In genomic region chr6:20319520-20320357, GRCh38 we compare ENCODE assay signal across 8 cellular contexts.
DNase-seq lines count a peak whose midpoint lies in the region; ATAC-seq and TF ChIP-seq lines count a peak whose summit lies in the region.

No MANE protein-coding gene starts in this region.

- no peaks in the 10 kb centered on the region for H3K36me3 ChIP-seq in liver (ENCODE audit: control insufficient read depth in 4 of 4, insufficient read depth in 3 of 4, low read depth in 1 of 4, low read length in 3 of 4)
- H3K36me3 ChIP-seq in SJCRH30 = no peaks in the 10 kb centered on the region

- peak; percentile 93 for DNase-seq in CD1c-positive myeloid dendritic cell (ENCODE audit: extremely low spot score)
- peak; percentile 23 for DNase-seq in HT1080 (ENCODE audit: low read depth)
- peak; percentile 93 for DNase-seq in activated CD8-positive, alpha-beta memory T cell treated with anti-CD3 and anti-CD28 coated beads, Interleukin-2, amount 10 ng/mL, durations not matched to agents 7 days and 5 days
- DNase-seq in stimulated activated naive CD4-positive, alpha-beta T cell (lab: John Stamatoyannopoulos, UW) = peak; percentile 52 to 91 (median 80)
- no peak for DNase-seq in SJCRH30
- no peak for DNase-seq in NCI-H526 (lab: John Stamatoyannopoulos, UW)

- H3K9me3 ChIP-seq in liver (ENCODE audit: control insufficient read depth in 4 of 4, low read length in 3 of 4) (no peaks in the 10 kb centered on the region), SJCRH30 (replicated peaks) (no peaks in the 10 kb centered on the region)

- WGBS in liver = 79% methylated on average over 23 of the region's 23 CpGs

- H3K4me3 ChIP-seq in liver (ENCODE audit: low read depth in 1 of 3, low read length in 3 of 3) (no peak overlapping the region), SJCRH30 (no peak overlapping the region)

- peaks cover 5% of the 10 kb centered on the region for H3K27me3 Mint-ChIP-seq in activated CD8-positive, alpha-beta memory T cell treated with anti-CD3 and anti-CD28 coated beads, Interleukin-2, amount 10 ng/mL, durations not matched to agents 7 days and 5 days

- H3K9ac ChIP-seq in liver (ENCODE audit: low read depth in 1 of 2, low read length in 2 of 2) = no peak overlapping the region

- ATAC-seq in GM21360 (IDR thresholded peaks at IDR 0.05; ENCODE audit: unreplicated experiment) = peak; percentile 100
- peak; percentile 93 for ATAC-seq in activated CD8-positive, alpha-beta memory T cell treated with anti-CD3 and anti-CD28 coated beads, Interleukin-2, amount 10 ng/mL, durations not matched to agents 7 days and 5 days

- no peaks in the 10 kb centered on the region for H3K27me3 ChIP-seq in liver (ENCODE audit: control insufficient read depth in 4 of 4, insufficient read depth in 4 of 4, low read length in 3 of 4)
- H3K27me3 ChIP-seq in SJCRH30 = no peaks in the 10 kb centered on the region

- H3K4me3 Mint-ChIP-seq in activated CD8-positive, alpha-beta memory T cell treated with anti-CD3 and anti-CD28 coated beads, Interleukin-2, amount 10 ng/mL, durations not matched to agents 7 days and 5 days = peak overlapping the region; percentile 86

- H3K27ac ChIP-seq in liver (ENCODE audit: low read depth in 1 of 2, low read length in 2 of 2) = peak overlapping the region in 1 of 2 donors; percentile 35
- H3K27ac ChIP-seq in SJCRH30 = no peak overlapping the region

- peak overlapping the region; percentile 99 for H3K27ac Mint-ChIP-seq in activated CD8-positive, alpha-beta memory T cell treated with anti-CD3 and anti-CD28 coated beads, Interleukin-2, amount 10 ng/mL, durations not matched to agents 7 days and 5 days

- peak in 1 of 2 donors; percentile 15 for TF ChIP-seq RAD21 in liver (IDR thresholded peaks at IDR 0.05)

- H3K36me3 Mint-ChIP-seq in activated CD8-positive, alpha-beta memory T cell treated with anti-CD3 and anti-CD28 coated beads, Interleukin-2, amount 10 ng/mL, durations not matched to agents 7 days and 5 days = peaks cover 13% of the 10 kb centered on the region

- no peak for TF ChIP-seq CTCF in liver (IDR thresholded peaks at IDR 0.05; ENCODE audit: low read depth, low read length, missing input control)

- H3K4me1 Mint-ChIP-seq in activated CD8-positive, alpha-beta memory T cell treated with anti-CD3 and anti-CD28 coated beads, Interleukin-2, amount 10 ng/mL, durations not matched to agents 7 days and 5 days = peaks cover 21% of the 10 kb centered on the region

- peaks cover 8% of the 10 kb centered on the region for H3K9me3 Mint-ChIP-seq in activated CD8-positive, alpha-beta memory T cell treated with anti-CD3 and anti-CD28 coated beads, Interleukin-2, amount 10 ng/mL, durations not matched to agents 7 days and 5 days (ENCODE audit: low read depth)

- H3K4me1 ChIP-seq in liver (ENCODE audit: control insufficient read depth in 4 of 4, insufficient read depth in 4 of 4, low read length in 3 of 4) (peaks cover 0 to 2% (median 0%) of the 10 kb centered on the region in 4 donors), SJCRH30 (no peaks in the 10 kb centered on the region)

- CTCF ChIA-PET in activated CD8-positive, alpha-beta memory T cell treated with anti-CD3 and anti-CD28 coated beads, Interleukin-2, amount 10 ng/mL, durations not matched to agents 7 days and 5 days (lab: Charles Lee) = interaction anchor here (0.9 to 3.8 kb wide), 12 partner anchors 12 to 1269 kb away, joined by 3 to 23 read pairs (median 4); no protein-coding TSS in a partner anchor

TF ChIP-seq in liver, 16 proteins besides CTCF, POLR2A, EP300 and RAD21:
- TF ChIP-seq TAF1 (conservative IDR thresholded peaks at IDR 0.05) (peak; percentile 32), FOXA2 (IDR thresholded peaks at IDR 0.05) (no peak)

Comparison
In these comparisons a context has a peak if more than half of its experiments do, and no peak if none do; other contexts are left out.
1. DNase-seq: peak in CD1c-positive myeloid dendritic cell (single experiment), HT1080 (single experiment), activated CD8-positive, alpha-beta memory T cell treated with anti-CD3 and anti-CD28 coated beads, Interleukin-2, amount 10 ng/mL, durations not matched to agents 7 days and 5 days (single experiment) and stimulated activated naive CD4-positive, alpha-beta T cell (6 of 6); none in SJCRH30 (0 of 2) and NCI-H526 (0 of 2).